Comparison of ENCODE assay signal across 22 cellular contexts in genomic region chr19:38193445-38193844, GRCh38. TPM values are rescaled to one million over a fixed set of nuclear protein-coding genes. Genes with fewer than 3 reads are reported as not detected.
A peak's percentile ranks its signal among the peaks of the same experiment; 100 is the strongest.
DNase-seq lines count a peak whose midpoint lies in the region; ATAC-seq lines count a peak whose summit lies in the region.
"Had no signal": no experiment of that assay in that cellular context is flagged by ENCODE, and none has a peak within 500 bp of the region (broad histone marks: within the 10 kb centered on the region; RNA-seq: fewer than 3 reads in every experiment).

No MANE protein-coding gene starts in this region.

- no peak for ATAC-seq in Right ventricle myocardium inferior
- ATAC-seq in right cardiac atrium: no peak
- no peak for ATAC-seq in HG03135 (IDR thresholded peaks at IDR 0.05; ENCODE audit: unreplicated experiment)
- ATAC-seq: activated T-cell treated with anti-CD3 and anti-CD28 coated beads, Interleukin-2, amount 50 U/mL, for 72 hours; left lobe of liver had no signal

- peak; percentile 60 for DNase-seq in Right ventricle myocardium inferior (ENCODE audit: missing footprints)
- DNase-seq in right cardiac atrium: no peak
- peak; percentile 44 for DNase-seq in NCI-H2107 (lab: John Stamatoyannopoulos, UW)
- peak; percentile 76 for DNase-seq in NCI-H774 (lab: John Stamatoyannopoulos, UW)
- DNase-seq in HK-2 (ENCODE audit: unreplicated experiment): no peak
- DNase-seq in activated CD4-positive, alpha-beta T cell treated with anti-CD3 and anti-CD28 coated beads for 4 hours: no peak
- DNase-seq in effector memory CD4-positive, alpha-beta T cell: no peak
- DNase-seq: activated CD4-positive, alpha-beta T cell treated with anti-CD3 and anti-CD28 coated beads for 48 hours; activated naive CD4-positive, alpha-beta T cell treated with anti-CD3 and anti-CD28 coated beads for 36 hours; activated T-cell treated with anti-CD3 and anti-CD28 coated beads, Interleukin-2, amount 50 U/mL, for 72 hours; effector CD8-positive, alpha-beta T cell; NCI-H446; occipital lobe; Peyer's patch; small intestine; stimulated activated CD4-positive, alpha-beta T cell treated with anti-CD3 and anti-CD28 coated beads, Interleukin-2, amount 100 ng/mL, for 24 hours; upper lobe of left lung had no signal

- WGBS in right cardiac atrium: 91% methylated on average over 29 of the region's 29 CpGs

- no peak overlapping the region for H3K4me3 ChIP-seq in right cardiac atrium (ENCODE audit: low read length)
- H3K4me3 ChIP-seq in effector memory CD4-positive, alpha-beta T cell (ENCODE audit: insufficient read depth, low read depth, low read length, poor library complexity, severe bottlenecking): no peak overlapping the region
- H3K4me3 ChIP-seq: esophagus muscularis mucosa, Peyer's patch, upper lobe of left lung had no signal

- no peaks in the 10 kb centered on the region for H3K36me3 ChIP-seq in effector memory CD4-positive, alpha-beta T cell (ENCODE audit: control insufficient read depth, insufficient read depth, low read length)

- H3K27ac ChIP-seq in right cardiac atrium (ENCODE audit: low read length): no peak overlapping the region
- H3K27ac ChIP-seq in effector memory CD4-positive, alpha-beta T cell (ENCODE audit: insufficient read depth, low read length, poor library complexity, severe bottlenecking): no peak overlapping the region
- H3K27ac ChIP-seq: esophagus muscularis mucosa, Peyer's patch, upper lobe of left lung had no signal

- no peaks in the 10 kb centered on the region for H3K9me3 ChIP-seq in right cardiac atrium (ENCODE audit: control insufficient read depth, low read length)
- no peaks in the 10 kb centered on the region for H3K9me3 ChIP-seq in effector memory CD4-positive, alpha-beta T cell (ENCODE audit: control insufficient read depth, low read length)
- H3K9me3 ChIP-seq: esophagus muscularis mucosa, Peyer's patch, upper lobe of left lung had no signal

- intact Hi-C loops in Right ventricle myocardium inferior (cut with DNase I) (no loop called here), right cardiac atrium (cut with DNase I) (no loop called here)

- no peaks in the 10 kb centered on the region for H3K27me3 ChIP-seq in right cardiac atrium (ENCODE audit: control insufficient read depth, insufficient read depth)
- H3K27me3 ChIP-seq in effector memory CD4-positive, alpha-beta T cell (replicated peaks; ENCODE audit: control insufficient read depth, insufficient read depth, low read length, poor library complexity, severe bottlenecking): no peaks in the 10 kb centered on the region
- H3K27me3 ChIP-seq: esophagus muscularis mucosa, Peyer's patch, upper lobe of left lung had no signal

- H3K4me1 ChIP-seq in right cardiac atrium (ENCODE audit: control insufficient read depth, insufficient read depth, low read length): no peaks in the 10 kb centered on the region
- no peaks in the 10 kb centered on the region for H3K4me1 ChIP-seq in effector memory CD4-positive, alpha-beta T cell (ENCODE audit: control insufficient read depth, insufficient read depth, low read length, poor library complexity, severe bottlenecking)
- H3K4me1 ChIP-seq: esophagus muscularis mucosa, Peyer's patch, upper lobe of left lung had no signal

RNA-seq across cellular contexts. Expression of gene DPF1, which starts 30.6 kb away (rescaled TPM):
- total RNA-seq in Right ventricle myocardium inferior (0.11 TPM), right cardiac atrium (under 1 TPM in 1 of 4 donors, not detected in 3; 0.36 TPM)
- polyA plus RNA-seq in right cardiac atrium: 0.09 TPM
- total RNA-seq: left lobe of liver, mesenteric fat pad, Peyer's patch, subcutaneous adipose tissue had no signal

Comparison
In these comparisons a context has a peak if more than half of its experiments do, and no peak if none do; other contexts are left out.
1. DNase-seq: peak in Right ventricle myocardium inferior (single experiment), NCI-H2107 (single experiment) and NCI-H774 (single experiment); none in right cardiac atrium (0 of 3), HK-2 (single experiment), activated CD4-positive, alpha-beta T cell treated with anti-CD3 and anti-CD28 coated beads for 4 hours (0 of 2) and effector memory CD4-positive, alpha-beta T cell (0 of 3).